ENCODE assay signal across 12 cellular contexts in genomic region chr17:78789149-78789662, GRCh38. TPM values are rescaled to one million over a fixed set of nuclear protein-coding genes. Genes with fewer than 3 reads are reported as not detected.
DNase-seq lines count a peak whose midpoint lies in the region; ATAC-seq and TF ChIP-seq lines count a peak whose summit lies in the region.
"Had no signal": no experiment of that assay in that cellular context is flagged by ENCODE, and none has a peak within 500 bp of the region (broad histone marks: within the 10 kb centered on the region; RNA-seq: fewer than 3 reads in every experiment).

No MANE protein-coding gene starts in this region.

- H4K20me1 ChIP-seq in hepatocyte (ENCODE audit: insufficient read depth, poor library complexity, severe bottlenecking), result no peaks in the 10 kb centered on the region

- H3K36me3 ChIP-seq in hepatocyte (replicated peaks; ENCODE audit: insufficient read depth, low read depth), result no peaks in the 10 kb centered on the region
- H3K36me3 ChIP-seq in thyroid gland, result peaks cover 0 to 2% of the 10 kb centered on the region in 2 donors
- H3K36me3 ChIP-seq in BE2C, result peaks cover 20% of the 10 kb centered on the region

- DNase-seq in activated CD4-positive, alpha-beta T cell treated with anti-CD3 and anti-CD28 coated beads, Interleukin-2, amount 10 ng/mL, durations not matched to agents 7 days and 5 days, result peak; percentile 35
- DNase-seq in activated CD4-positive, alpha-beta T cell treated with anti-CD3 and anti-CD28 coated beads for 48 hours, result no peak
- DNase-seq in hepatocyte (ENCODE audit: low spot score), result no peak
- no peak for DNase-seq in thyroid gland
- no peak for DNase-seq in AML-193 (lab: John Stamatoyannopoulos, UW)
- no peak for DNase-seq in BE2C
- DNase-seq: GOT3 had no signal

- intact Hi-C loops in thyroid gland (cut with DNase I), result no loop called here

- no peak for ATAC-seq in HG03025 (IDR thresholded peaks at IDR 0.05; ENCODE audit: low FRiP score, unreplicated experiment)

- H3K9me3 ChIP-seq in hepatocyte (ENCODE audit: low read depth), result no peaks in the 10 kb centered on the region
- no peaks in the 10 kb centered on the region for H3K9me3 ChIP-seq in thyroid gland
- H3K9me3 ChIP-seq in BE2C, result no peaks in the 10 kb centered on the region

- no peaks in the 10 kb centered on the region for H3K9me2 ChIP-seq in hepatocyte (replicated peaks; ENCODE audit: insufficient read depth)

- H3K27me3 ChIP-seq in hepatocyte (no peaks in the 10 kb centered on the region), thyroid gland (no peaks in the 10 kb centered on the region), BE2C (no peaks in the 10 kb centered on the region)

- POLR2A ChIA-PET in activated CD4-positive, alpha-beta T cell treated with anti-CD3 and anti-CD28 coated beads, Interleukin-2, amount 10 ng/mL, durations not matched to agents 7 days and 5 days (lab: Charles Lee), result no interaction called here

- H3K27ac ChIP-seq in hepatocyte, result peak overlapping the region; percentile 83
- peak overlapping the region; percentile 58 to 79 (median 79) for H3K27ac ChIP-seq in thyroid gland
- H3K27ac ChIP-seq: HL-60 had no signal

- H3K4me1 ChIP-seq in hepatocyte (ENCODE audit: insufficient read depth), result peaks cover 33% of the 10 kb centered on the region
- peaks cover 24 to 39% of the 10 kb centered on the region in 2 donors for H3K4me1 ChIP-seq in thyroid gland
- no peaks in the 10 kb centered on the region; the same call in 1 of the 2 replicates for H3K4me1 ChIP-seq in BE2C

- peaks cover 30% of the 10 kb centered on the region for H3K36me3 Mint-ChIP-seq in activated CD4-positive, alpha-beta T cell treated with anti-CD3 and anti-CD28 coated beads, Interleukin-2, amount 10 ng/mL, durations not matched to agents 7 days and 5 days (ENCODE audit: low read depth)
- peaks cover 11% of the 10 kb centered on the region for H3K36me3 Mint-ChIP-seq in activated naive CD8-positive, alpha-beta T cell

- H3K79me2 ChIP-seq in hepatocyte, result no peaks in the 10 kb centered on the region

- H3K9me3 Mint-ChIP-seq in activated CD4-positive, alpha-beta T cell treated with anti-CD3 and anti-CD28 coated beads, Interleukin-2, amount 10 ng/mL, durations not matched to agents 7 days and 5 days, result no peaks in the 10 kb centered on the region
- no peaks in the 10 kb centered on the region for H3K9me3 Mint-ChIP-seq in activated naive CD8-positive, alpha-beta T cell (ENCODE audit: low read depth)
- H3K9me3 Mint-ChIP-seq: CD14-positive monocyte had no signal

- H3K4me3 Mint-ChIP-seq in activated CD4-positive, alpha-beta T cell treated with anti-CD3 and anti-CD28 coated beads, Interleukin-2, amount 10 ng/mL, durations not matched to agents 7 days and 5 days, result no peak overlapping the region
- H3K4me3 Mint-ChIP-seq in activated naive CD8-positive, alpha-beta T cell, result peak overlapping the region; percentile 39

- peaks cover 62% of the 10 kb centered on the region for H3K4me1 Mint-ChIP-seq in activated CD4-positive, alpha-beta T cell treated with anti-CD3 and anti-CD28 coated beads, Interleukin-2, amount 10 ng/mL, durations not matched to agents 7 days and 5 days
- H3K4me1 Mint-ChIP-seq in activated naive CD8-positive, alpha-beta T cell (ENCODE audit: low read depth), result peaks cover 70% of the 10 kb centered on the region

- no peaks in the 10 kb centered on the region for H3K27me3 Mint-ChIP-seq in activated CD4-positive, alpha-beta T cell treated with anti-CD3 and anti-CD28 coated beads, Interleukin-2, amount 10 ng/mL, durations not matched to agents 7 days and 5 days
- H3K27me3 Mint-ChIP-seq in activated naive CD8-positive, alpha-beta T cell, result no peaks in the 10 kb centered on the region
- H3K27me3 Mint-ChIP-seq: progenitor cell of endocrine pancreas had no signal

- no peak for TF ChIP-seq POLR2A in thyroid gland (IDR thresholded peaks at IDR 0.05)

- 80% methylated on average over 5 of the region's 5 CpGs for whole genome bisulfite sequencing in hepatocyte (ENCODE audit: low lambda C conversion rate, missing lambda C conversion rate)
- WGBS in thyroid gland, 2 donors, result 69 to 82% methylated on average over 5 of the region's 5 CpGs

- H3K4me2 ChIP-seq in hepatocyte, result peak overlapping the region; percentile 51

- no peak overlapping the region for H2AFZ ChIP-seq in hepatocyte

- TF ChIP-seq CTCF in hepatocyte (IDR thresholded peaks at IDR 0.05; ENCODE audit: poor library complexity), result no peak
- no peak for TF ChIP-seq CTCF in thyroid gland (IDR thresholded peaks at IDR 0.05)
- TF ChIP-seq CTCF in BE2C (IDR thresholded peaks at IDR 0.05; ENCODE audit: low read depth, low read length), result no peak

- peak overlapping the region; percentile 92 for H3K27ac Mint-ChIP-seq in activated CD4-positive, alpha-beta T cell treated with anti-CD3 and anti-CD28 coated beads, Interleukin-2, amount 10 ng/mL, durations not matched to agents 7 days and 5 days
- peak overlapping the region; percentile 79 for H3K27ac Mint-ChIP-seq in activated naive CD8-positive, alpha-beta T cell

- H3K4me3 ChIP-seq in hepatocyte (no peak overlapping the region), thyroid gland (replicated peaks in 1 of 3) (no peak overlapping the region), BE2C (ENCODE audit: low read depth, low read length) (no peak overlapping the region)

- CTCF ChIA-PET in activated CD4-positive, alpha-beta T cell treated with anti-CD3 and anti-CD28 coated beads, Interleukin-2, amount 10 ng/mL, durations not matched to agents 7 days and 5 days (lab: Charles Lee), result interaction anchor here (1.1 to 2.1 kb wide), 3 partner anchors 12 to 67 kb away, joined by 3 to 7 read pairs (median 3); no protein-coding TSS in a partner anchor

RNA-seq across cellular contexts. Expression of gene CYTH1, which starts 7.1 kb away (rescaled TPM):
- total RNA-seq in activated CD4-positive, alpha-beta T cell treated with anti-CD3 and anti-CD28 coated beads, Interleukin-2, amount 10 ng/mL, durations not matched to agents 7 days and 5 days, result 100 to 1,000 TPM; 244 to 251 TPM
- total RNA-seq in hepatocyte (37.5 and 44.4 TPM in 2 replicates), thyroid gland (10 to 100 TPM; 69.0 to 94.5 (median 75.7) TPM)
- 38.5 and 47.6 TPM in 2 replicates for polyA plus RNA-seq in hepatocyte
- polyA plus RNA-seq in BE2C (2012; ENCODE audit: insufficient read depth, insufficient read length, low read depth), result 51.1 TPM

RNA-seq across cellular contexts. Expression of gene USP36, which starts 51.4 kb away (rescaled TPM):
- total RNA-seq in activated CD4-positive, alpha-beta T cell treated with anti-CD3 and anti-CD28 coated beads, Interleukin-2, amount 10 ng/mL, durations not matched to agents 7 days and 5 days, result 10 to 100 TPM; 79.0 to 92.9 TPM
- total RNA-seq in hepatocyte (17.7 and 20.9 TPM in 2 replicates), thyroid gland (10 to 100 TPM; 33.9 to 61.5 (median 46.6) TPM)
- polyA plus RNA-seq in hepatocyte, result 26.2 and 31.6 TPM in 2 replicates
- 110 TPM for polyA plus RNA-seq in BE2C (2012; ENCODE audit: insufficient read depth, insufficient read length, low read depth)
